In genomic region chr7:151806938-151807775, GRCh38 we compare ENCODE assay signal across 17 cellular contexts.
DNase-seq lines count a peak whose midpoint lies in the region; ATAC-seq and TF ChIP-seq lines count a peak whose summit lies in the region.
"Had no signal": no experiment of that assay in that cellular context is flagged by ENCODE, and none has a peak within 500 bp of the region (broad histone marks: within the 10 kb centered on the region; RNA-seq: fewer than 3 reads in every experiment).

No MANE protein-coding gene starts in this region.

- CTCF ChIA-PET in WTC11 (lab: Charles Lee) = no interaction called here

- TF ChIP-seq CTCF in lower lobe of right lung (IDR thresholded peaks at IDR 0.05) = no peak
- TF ChIP-seq CTCF in spleen (IDR thresholded peaks at IDR 0.05 in 8 of 11, conservative IDR thresholded peaks at IDR 0.05 in 3 of 11) = no peak
- TF ChIP-seq CTCF in WTC11 (IDR thresholded peaks at IDR 0.05) = no peak

- H3K27me3 Mint-ChIP-seq in WTC11 (ENCODE audit: low read depth) = peaks cover 2% of the 10 kb centered on the region; the same call in 1 of the 2 replicates
- H3K27me3 Mint-ChIP-seq: CD4-positive, alpha-beta T cell had no signal

- no peaks in the 10 kb centered on the region for H3K9me3 ChIP-seq in lower lobe of right lung
- H3K9me3 ChIP-seq in spleen = no peaks in the 10 kb centered on the region
- H3K9me3 ChIP-seq: HAP-1, SK-N-SH had no signal

- no peak overlapping the region for H3K27ac Mint-ChIP-seq in WTC11
- H3K27ac Mint-ChIP-seq: CD4-positive, alpha-beta T cell had no signal

- intact Hi-C loops in lower lobe of right lung (cut with DNase I) = no loop called here
- intact Hi-C loops in spleen (cut with DNase I; ENCODE audit: low total_unique reads) = no loop called here

- H3K4me3 Mint-ChIP-seq in WTC11 = no peak overlapping the region
- H3K4me3 Mint-ChIP-seq: CD4-positive, alpha-beta T cell had no signal

- H3K4me3 ChIP-seq in lower lobe of right lung = no peak overlapping the region
- no peak overlapping the region for H3K4me3 ChIP-seq in spleen
- H3K4me3 ChIP-seq: HAP-1 had no signal

- no peaks in the 10 kb centered on the region for H3K36me3 Mint-ChIP-seq in WTC11

- H3K4me1 ChIP-seq in lower lobe of right lung = peaks cover 19% of the 10 kb centered on the region
- peaks cover 0 to 30% (median 3%) of the 10 kb centered on the region in 6 donors for H3K4me1 ChIP-seq in spleen
- H3K4me1 ChIP-seq: HAP-1 had no signal

- POLR2A ChIA-PET in WTC11 (lab: Charles Lee) = no interaction called here

- H3K9me3 Mint-ChIP-seq in WTC11 = no peaks in the 10 kb centered on the region
- H3K9me3 Mint-ChIP-seq: CD4-positive, alpha-beta T cell had no signal

- no peak for TF ChIP-seq POLR2A in spleen (IDR thresholded peaks at IDR 0.05)

- H3K27ac ChIP-seq in lower lobe of right lung (no peak overlapping the region), spleen (peak overlapping the region in 2 of 8 donors; percentile 50 to 66)

- 74 to 87% (median 84%) methylated on average over 16 to 19 of the region's 19 CpGs for WGBS in spleen, 5 donors

- ATAC-seq in lower lobe of right lung (no peak), WTC11 (no peak), HG03025 (IDR thresholded peaks at IDR 0.05; ENCODE audit: low FRiP score, unreplicated experiment) (no peak)
- ATAC-seq: Panc1 had no signal

- peak; percentile 63 for DNase-seq in LHCN-M2 (ENCODE audit: low read depth)
- DNase-seq in dermis microvascular lymphatic vessel endothelial cell (ENCODE audit: low read depth in 2 of 2) = peak; percentile 29 to 74
- peak; percentile 12 for DNase-seq in lower lobe of right lung
- DNase-seq in spleen = peak; percentile 31
- DNase-seq in WTC11 (ENCODE audit: low spot score) = no peak
- no peak for DNase-seq in GOT3 (lab: John Stamatoyannopoulos, UW)
- no peak for DNase-seq in NCI-H1436 (lab: John Stamatoyannopoulos, UW)
- DNase-seq: CD4-positive, alpha-beta T cell; NCI-H1417 treated with DMSO at 0.1 percent for 48 hours; NCI-H2029; NCI-H2171; NCI-H446 treated with DMSO at 0.1 percent for 48 hours; NCI-H82; SK-N-SH had no signal

- H3K36me3 ChIP-seq in lower lobe of right lung = no peaks in the 10 kb centered on the region
- H3K36me3 ChIP-seq in spleen = peaks cover 0 to 8% (median 0%) of the 10 kb centered on the region in 6 donors
- H3K36me3 ChIP-seq: HAP-1 had no signal

- H3K27me3 ChIP-seq in lower lobe of right lung (ENCODE audit: low read depth) (no peaks in the 10 kb centered on the region), spleen (replicated peaks in 1 of 7) (no peaks in the 10 kb centered on the region)

- no peaks in the 10 kb centered on the region for H3K4me1 Mint-ChIP-seq in WTC11

TF ChIP-seq in WTC11, 78 proteins besides CTCF, POLR2A, EP300 and RAD21:
- no peak for TF ChIP-seq MYBL2 (CRISPR knock-in tag; IDR thresholded peaks at IDR 0.05)
- no peak for TF ChIP-seq TCF7 (CRISPR knock-in tag; IDR thresholded peaks at IDR 0.05; ENCODE audit: low read depth)
- no peak for TF ChIP-seq E2F4 (CRISPR knock-in tag; IDR thresholded peaks at IDR 0.05; ENCODE audit: borderline replicate concordance, low read depth)
- TF ChIP-seq, protein P1, sequence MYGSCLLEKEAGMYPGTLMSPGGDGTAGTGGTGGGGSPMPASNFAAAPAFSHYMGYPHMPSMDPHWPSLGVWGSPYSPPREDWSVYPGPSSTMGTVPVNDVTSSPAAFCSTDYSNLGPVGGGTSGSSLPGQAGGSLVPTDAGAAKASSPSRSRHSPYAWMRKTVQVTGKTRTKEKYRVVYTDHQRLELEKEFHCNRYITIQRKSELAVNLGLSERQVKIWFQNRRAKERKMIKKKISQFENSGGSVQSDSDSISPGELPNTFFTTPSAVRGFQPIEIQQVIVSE (CRISPR knock-in tag; IDR thresholded peaks at IDR 0.05; ENCODE audit: borderline replicate concordance) = no peak
- no peak for TF ChIP-seq SMAD3 (CRISPR knock-in tag; IDR thresholded peaks at IDR 0.05; ENCODE audit: borderline replicate concordance)
- no peak for TF ChIP-seq ZNF317 (CRISPR knock-in tag; IDR thresholded peaks at IDR 0.05; ENCODE audit: borderline replicate concordance, low read depth)
- no peak for TF ChIP-seq ETV6 (CRISPR knock-in tag; IDR thresholded peaks at IDR 0.05)

Comparison
In these comparisons a context has a peak if more than half of its experiments do, and no peak if none do; other contexts are left out.
1. DNase-seq: peak in LHCN-M2 (single experiment), dermis microvascular lymphatic vessel endothelial cell (2 of 2), lower lobe of right lung (single experiment) and spleen (single experiment); none in WTC11 (single experiment), GOT3 (single experiment) and NCI-H1436 (single experiment).